In the genomic region with DNA sequence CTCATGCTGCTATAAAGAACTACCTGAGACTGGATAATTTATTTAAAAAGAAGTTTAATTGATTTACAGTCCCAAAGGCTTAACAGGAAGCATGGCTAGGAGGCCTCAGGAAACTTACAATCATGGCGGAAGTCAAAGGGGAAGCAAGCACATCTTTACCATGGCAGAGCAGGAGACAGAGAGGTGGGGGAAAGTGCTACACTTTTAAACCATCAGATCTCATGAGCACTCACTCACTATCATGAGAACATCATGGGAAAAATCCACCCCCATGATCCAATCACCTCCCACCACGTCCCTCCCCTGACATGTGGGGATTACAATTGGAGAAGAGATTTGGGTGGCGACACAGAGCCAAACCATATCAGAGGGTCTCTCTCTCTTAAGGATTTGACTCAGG, we compare ENCODE assay signal across 18 cellular contexts.
DNase-seq lines count a peak whose midpoint lies in the region; ATAC-seq and TF ChIP-seq lines count a peak whose summit lies in the region.
"Had no signal": no experiment of that assay in that cellular context is flagged by ENCODE, and none has a peak within 500 bp of the region (broad histone marks: within the 10 kb centered on the region; RNA-seq: fewer than 3 reads in every experiment).

No MANE protein-coding gene starts in this region.

- no peaks in the 10 kb centered on the region for H3F3A ChIP-seq in PC-3 (ENCODE audit: low read length, unreplicated experiment)

- DNase-seq in Karpas-422 (peak; percentile 5), posterior vena cava (ENCODE audit: low spot score) (peak; percentile 3), COR-L47 (lab: John Stamatoyannopoulos, UW) (no peak), PC-3 (no peak)
- DNase-seq: 8988T; ACHN; BE2C; C1 segment of cervical spinal cord; Caco-2; Calu3; CD4-positive, alpha-beta memory T cell; CD4-positive, CD25-positive, alpha-beta regulatory T cell; CD8-positive, alpha-beta memory T cell; DMS79 treated with DMSO at 0.1 percent for 48 hours; GF-D8 had no signal

- no peaks in the 10 kb centered on the region for H4K20me1 ChIP-seq in Karpas-422 (ENCODE audit: insufficient read depth, low read depth, low read length)
- no peaks in the 10 kb centered on the region for H4K20me1 ChIP-seq in PC-3 (ENCODE audit: low read length)
- H4K20me1 ChIP-seq: BLaER1 had no signal

- H3K4me1 ChIP-seq in Karpas-422 (ENCODE audit: low read length): no peaks in the 10 kb centered on the region
- no peaks in the 10 kb centered on the region for H3K4me1 ChIP-seq in PC-3 (ENCODE audit: insufficient read depth, low read length)
- H3K4me1 ChIP-seq: BE2C, BLaER1, Caco-2 had no signal

- H3K4me3 ChIP-seq in Karpas-422 (ENCODE audit: low read length) (no peak overlapping the region), PC-3 (ENCODE audit: low read length) (no peak overlapping the region)
- H3K4me3 ChIP-seq: BLaER1 had no signal

- ATAC-seq in PC-3 (no peak), HG03135 (IDR thresholded peaks at IDR 0.05; ENCODE audit: unreplicated experiment) (no peak)

- CTCF ChIA-PET in PC-3 (lab: Charles Lee): no interaction called here

- BruUV-seq in PC-3 (replicated peaks; lab: Mats Ljungman, UMichigan): no TSS peak

- POLR2A ChIA-PET in PC-3 (lab: Charles Lee; ENCODE audit: unreplicated experiment): no interaction called here

- H3K36me3 ChIP-seq in Karpas-422 (ENCODE audit: insufficient read depth, low read length) (no peaks in the 10 kb centered on the region), PC-3 (ENCODE audit: low read depth, low read length) (no peaks in the 10 kb centered on the region)
- H3K36me3 ChIP-seq: BE2C, BLaER1 had no signal

- H3K9me2 ChIP-seq in Karpas-422 (replicated peaks; ENCODE audit: insufficient read depth, low read length) (no peaks in the 10 kb centered on the region), PC-3 (replicated peaks; ENCODE audit: low read length) (no peaks in the 10 kb centered on the region)

- H3K27ac ChIP-seq in Karpas-422 (ENCODE audit: low read length) (no peak overlapping the region), VCaP (peak overlapping the region; percentile 36; the same call in 1 of the 2 replicates), PC-3 (ENCODE audit: low read length) (no peak overlapping the region)
- H3K27ac ChIP-seq: BLaER1 had no signal

- H3K9ac ChIP-seq in Karpas-422 (ENCODE audit: low read length) (no peak overlapping the region), PC-3 (ENCODE audit: low read length) (no peak overlapping the region)
- H3K9ac ChIP-seq: BLaER1 had no signal

- no peak overlapping the region for H3K4me2 ChIP-seq in Karpas-422 (ENCODE audit: low read depth, low read length, poor library complexity, severe bottlenecking)
- H3K4me2 ChIP-seq in PC-3 (ENCODE audit: low read length): no peak overlapping the region
- H3K4me2 ChIP-seq: BLaER1 had no signal

- intact Hi-C loops in posterior vena cava (cut with DNase I): no loop called here
- intact Hi-C loops in PC-3 (cut with micrococcal nuclease): no loop called here

- no peaks in the 10 kb centered on the region for H3K9me3 ChIP-seq in Karpas-422 (ENCODE audit: low read length)
- H3K9me3 ChIP-seq in PC-3 (ENCODE audit: low read length): no peaks in the 10 kb centered on the region
- H3K9me3 ChIP-seq: BE2C, Caco-2 had no signal

- TF ChIP-seq CTCF in VCaP (conservative IDR thresholded peaks at IDR 0.05) (no peak), PC-3 (conservative IDR thresholded peaks at IDR 0.05; ENCODE audit: low read depth, low read length) (no peak)

- H3K27me3 ChIP-seq in Karpas-422 (ENCODE audit: low read length) (no peaks in the 10 kb centered on the region), PC-3 (ENCODE audit: low read length) (peaks cover 8% of the 10 kb centered on the region; the same call in 1 of the 2 replicates)
- H3K27me3 ChIP-seq: BE2C, BLaER1 had no signal

- H3K79me2 ChIP-seq in Karpas-422 (ENCODE audit: low read length) (no peaks in the 10 kb centered on the region), PC-3 (ENCODE audit: low read length) (no peaks in the 10 kb centered on the region)

- H2AFZ ChIP-seq in Karpas-422 (ENCODE audit: low read length): no peak overlapping the region
- no peak overlapping the region for H2AFZ ChIP-seq in PC-3 (ENCODE audit: low read length)

Comparison
In these comparisons a context has a peak if more than half of its experiments do, and no peak if none do; other contexts are left out.
1. DNase-seq: peak in Karpas-422 (single experiment) and posterior vena cava (single experiment); none in COR-L47 (single experiment) and PC-3 (single experiment).